7 cellular contexts compared by ENCODE assay signal in genomic region chr15:28013480-28013879, GRCh38.
"Had no signal": no experiment of that assay in that cellular context is flagged by ENCODE, and none has a peak within 500 bp of the region (broad histone marks: within the 10 kb centered on the region; RNA-seq: fewer than 3 reads in every experiment).

No MANE protein-coding gene starts in this region.

- H3K4me1 ChIP-seq: HAP-1 had no signal

- H3K9me3 ChIP-seq: HAP-1 had no signal

- H3K4me3 Mint-ChIP-seq: GM23338, HFFc6 had no signal

- FAIRE-seq: HTR-8/SVneo had no signal

- DNase-seq: H7, HFFc6, IMR-90 had no signal

- H2AFZ ChIP-seq: GM23338 had no signal

- ATAC-seq: GM23338, HCT116 had no signal

- H3K4me1 Mint-ChIP-seq: GM23338 had no signal

- H3K27ac Mint-ChIP-seq: GM23338, HFFc6 had no signal

- H3K4me2 ChIP-seq: GM23338 had no signal

- H3K36me3 ChIP-seq: HAP-1 had no signal

- H3K4me3 ChIP-seq: GM23338, HAP-1 had no signal
